ENCODE assay signal across 22 cellular contexts in the genomic region with DNA sequence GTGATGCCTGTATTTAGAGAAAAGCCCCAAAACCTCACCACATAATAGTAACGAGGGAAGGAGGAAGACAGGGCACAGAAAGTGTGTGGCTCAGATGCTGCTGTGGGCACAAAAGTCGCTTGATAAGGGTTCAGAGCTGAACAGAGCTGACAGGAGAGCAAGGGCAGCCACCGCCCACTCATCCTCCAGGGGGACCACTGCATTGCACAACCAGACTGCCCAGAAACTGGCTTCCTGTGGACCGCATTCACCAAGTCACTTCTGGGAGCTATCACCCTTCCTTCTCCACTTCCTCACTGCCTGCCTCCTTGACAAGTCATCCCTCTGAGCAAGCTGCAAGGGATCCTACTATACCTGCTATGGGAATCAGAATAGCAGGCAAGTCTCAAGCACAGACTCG.
DNase-seq lines count a peak whose midpoint lies in the region; TF ChIP-seq lines count a peak whose summit lies in the region.
"Had no signal": no experiment of that assay in that cellular context is flagged by ENCODE, and none has a peak within 500 bp of the region (broad histone marks: within the 10 kb centered on the region; RNA-seq: fewer than 3 reads in every experiment).

No MANE protein-coding gene starts in this region.

- no peak overlapping the region for H3K4me3 Mint-ChIP-seq in endodermal cell
- H3K4me3 Mint-ChIP-seq: CD8-positive, alpha-beta memory T cell; natural killer cell treated with Interleukin-12 subunit alpha and Interleukin-12 subunit beta and Interleukin-15 and Interleukin-18, amount 100 ng/mL, for 72 hours; stimulated activated naive B cell treated with anti-CD40 and anti-IgM and Interleukin-4, amounts not matched to agents 10 μg/mL and 1 μg/mL and 100 μg/mL, for 72 hours had no signal

- 89 to 93% methylated on average over 5 of the region's 5 CpGs for WGBS in endodermal cell (ENCODE audit: insufficient coverage in 1 of 2, insufficient read length in 1 of 2), 2 experiments
- no CpG with 5 or more reads among the region's 5 CpGs for WGBS in trophoblast cell (ENCODE audit: extremely low coverage, insufficient coverage, insufficient read length)

- H2BK120ac ChIP-seq in trophoblast cell (ENCODE audit: insufficient read depth, low read length, poor library complexity): no peak overlapping the region

- H3K4me1 ChIP-seq in endodermal cell (ENCODE audit: control insufficient read depth, insufficient read depth, low read length) (no peaks in the 10 kb centered on the region), trophoblast cell (ENCODE audit: control insufficient read depth in 1 of 2, insufficient read depth in 2 of 2, low read length in 2 of 2) (peaks cover 0 to 3% of the 10 kb centered on the region in 2 experiments)
- H3K4me1 ChIP-seq: left ventricle myocardium inferior, psoas muscle, testis had no signal

- H3K4me3 ChIP-seq in endodermal cell (ENCODE audit: low read length) (no peak overlapping the region), trophoblast cell (ENCODE audit: low read depth, low read length) (no peak overlapping the region), H7 (ENCODE audit: insufficient read depth, low read depth, low read length) (no peak overlapping the region)
- H3K4me3 ChIP-seq: left ventricle myocardium inferior, psoas muscle, testis had no signal

- no peak overlapping the region for H4K12ac ChIP-seq in trophoblast cell (ENCODE audit: low read depth, low read length)

- H3K4me2 ChIP-seq in trophoblast cell (ENCODE audit: low read length): no peak overlapping the region

- H3K27me3 Mint-ChIP-seq in endodermal cell (ENCODE audit: insufficient read depth): no peaks in the 10 kb centered on the region

- H3K27ac Mint-ChIP-seq in endodermal cell: no peak overlapping the region
- H3K27ac Mint-ChIP-seq: CD8-positive, alpha-beta memory T cell; natural killer cell treated with Interleukin-12 subunit alpha and Interleukin-12 subunit beta and Interleukin-15 and Interleukin-18, amount 100 ng/mL, for 72 hours; stimulated activated naive B cell treated with anti-CD40 and anti-IgM and Interleukin-4, amounts not matched to agents 10 μg/mL and 1 μg/mL and 100 μg/mL, for 72 hours had no signal

- no peak overlapping the region for H3K23ac ChIP-seq in trophoblast cell (ENCODE audit: low read length)

- no peaks in the 10 kb centered on the region for H3K9me3 Mint-ChIP-seq in endodermal cell
- H3K9me3 Mint-ChIP-seq: natural killer cell treated with Interleukin-12 subunit alpha and Interleukin-12 subunit beta and Interleukin-15 and Interleukin-18, amount 100 ng/mL, for 72 hours had no signal

- no peak overlapping the region for H3K4ac ChIP-seq in trophoblast cell (ENCODE audit: low read depth, low read length)

- no peak overlapping the region for H2AFZ ChIP-seq in trophoblast cell (ENCODE audit: insufficient read depth, low read length, poor library complexity)

- H4K91ac ChIP-seq in trophoblast cell (ENCODE audit: low read depth, low read length): no peak overlapping the region

- no peaks in the 10 kb centered on the region for H3K9me3 ChIP-seq in endodermal cell (ENCODE audit: control insufficient read depth, low read length)
- no peaks in the 10 kb centered on the region for H3K9me3 ChIP-seq in trophoblast cell (ENCODE audit: insufficient read depth, low read depth, low read length)
- H3K9me3 ChIP-seq: left ventricle myocardium inferior, psoas muscle, testis had no signal

- peak; percentile 17 for DNase-seq in GDM1 (lab: John Stamatoyannopoulos, UW)
- DNase-seq in MV-4-11 (lab: John Stamatoyannopoulos, UW): peak; percentile 31
- peak; percentile 47 for DNase-seq in endodermal cell
- no peak for DNase-seq in trophoblast cell
- DNase-seq in activated naive CD4-positive, alpha-beta T cell treated with Interleukin-2 at 50 U/mL for 16 hours: no peak
- no peak for DNase-seq in NCI-H82 (lab: John Stamatoyannopoulos, UW)
- DNase-seq in H7: no peak
- DNase-seq: activated CD4-positive, alpha-beta T cell treated with anti-CD3 and anti-CD28 coated beads, Interleukin-2, amount 50 U/mL, for 4 hours; activated CD8-positive, alpha-beta memory T cell treated with anti-CD3 and anti-CD28 coated beads, Interleukin-2, amount 50 U/mL, for 48 hours; activated effector memory CD4-positive, alpha-beta T cell treated with Interleukin-2 at 50 U/mL for 16 hours; CD8-positive, alpha-beta memory T cell; cortex of kidney; DMS53; left ventricle myocardium inferior; midbrain; NCI-H510A treated with DMSO at 0.1 percent for 48 hours; psoas muscle; small intestine; stimulated activated naive B cell treated with anti-CD40 and anti-IgM and Interleukin-4, amounts not matched to agents 10 μg/mL and 1 μg/mL and 100 μg/mL, for 72 hours; testis; WERI-Rb-1 had no signal

- H2AK5ac ChIP-seq in trophoblast cell (ENCODE audit: low read length): no peak overlapping the region

- peaks cover 3% of the 10 kb centered on the region for H3K79me1 ChIP-seq in trophoblast cell (ENCODE audit: low read length)

- H2BK5ac ChIP-seq in trophoblast cell (ENCODE audit: low read depth, low read length, poor library complexity): no peak overlapping the region

- H3K4me1 Mint-ChIP-seq in endodermal cell: no peaks in the 10 kb centered on the region
- H3K4me1 Mint-ChIP-seq: CD8-positive, alpha-beta memory T cell; stimulated activated naive B cell treated with anti-CD40 and anti-IgM and Interleukin-4, amounts not matched to agents 10 μg/mL and 1 μg/mL and 100 μg/mL, for 72 hours had no signal

- H3K9ac ChIP-seq in endodermal cell (ENCODE audit: extremely low read depth, low read length, poor library complexity, severe bottlenecking): no peak overlapping the region
- H3K9ac ChIP-seq in trophoblast cell (ENCODE audit: low read length): no peak overlapping the region

- no peak overlapping the region for H4K8ac ChIP-seq in trophoblast cell (ENCODE audit: low read depth, low read length)

- no peaks in the 10 kb centered on the region for H3K36me3 Mint-ChIP-seq in endodermal cell (ENCODE audit: low read depth)
- H3K36me3 Mint-ChIP-seq: CD8-positive, alpha-beta memory T cell; natural killer cell treated with Interleukin-12 subunit alpha and Interleukin-12 subunit beta and Interleukin-15 and Interleukin-18, amount 100 ng/mL, for 72 hours; stimulated activated naive B cell treated with anti-CD40 and anti-IgM and Interleukin-4, amounts not matched to agents 10 μg/mL and 1 μg/mL and 100 μg/mL, for 72 hours had no signal

- H2BK12ac ChIP-seq in trophoblast cell (ENCODE audit: low read length): peak overlapping the region; percentile 16

- peak; percentile 31 for TF ChIP-seq CTCF in endodermal cell (conservative IDR thresholded peaks at IDR 0.05)

- H3K79me2 ChIP-seq in trophoblast cell (ENCODE audit: control insufficient read depth, insufficient read depth, low read length, poor library complexity): no peaks in the 10 kb centered on the region

- H3K36me3 ChIP-seq in endodermal cell (ENCODE audit: control insufficient read depth, insufficient read depth, low read length): no peaks in the 10 kb centered on the region
- no peaks in the 10 kb centered on the region for H3K36me3 ChIP-seq in trophoblast cell (ENCODE audit: control insufficient read depth in 1 of 2, insufficient read depth in 2 of 2, low read length in 2 of 2)
- H3K36me3 ChIP-seq in H7 (replicated peaks; ENCODE audit: control insufficient read depth, insufficient read depth, low read length): no peaks in the 10 kb centered on the region
- H3K36me3 ChIP-seq: left ventricle myocardium inferior, WERI-Rb-1 had no signal

- no peak overlapping the region for H3K27ac ChIP-seq in endodermal cell (ENCODE audit: low read depth, low read length)
- H3K27ac ChIP-seq in trophoblast cell (ENCODE audit: low read depth, low read length): no peak overlapping the region
- H3K27ac ChIP-seq: left ventricle myocardium inferior, psoas muscle, testis, WERI-Rb-1 had no signal

- no peak overlapping the region for H3K18ac ChIP-seq in trophoblast cell (ENCODE audit: low read length)

- no peak overlapping the region for H3K14ac ChIP-seq in trophoblast cell (ENCODE audit: low read length)

- H3K27me3 ChIP-seq in endodermal cell (ENCODE audit: control insufficient read depth, insufficient read depth, low read length, poor library complexity, severe bottlenecking) (no peaks in the 10 kb centered on the region), trophoblast cell (ENCODE audit: insufficient read depth, low read length) (no peaks in the 10 kb centered on the region), H7 (ENCODE audit: control insufficient read depth, insufficient read depth, low read length) (no peaks in the 10 kb centered on the region)
- H3K27me3 ChIP-seq: testis had no signal

Comparison
In these comparisons a context has a peak if more than half of its experiments do, and no peak if none do; other contexts are left out.
1. DNase-seq: peak in GDM1 (single experiment), MV-4-11 (single experiment) and endodermal cell (single experiment); none in trophoblast cell (0 of 2), activated naive CD4-positive, alpha-beta T cell treated with Interleukin-2 at 50 U/mL for 16 hours (single experiment), NCI-H82 (single experiment) and H7 (single experiment).